Comparison of ENCODE assay signal across 10 cellular contexts in genomic region chr11:128841461-128842072, GRCh38. TPM values are rescaled to one million over a fixed set of nuclear protein-coding genes. Genes with fewer than 3 reads are reported as not detected.
A peak's percentile ranks its signal among the peaks of the same experiment; 100 is the strongest.
DNase-seq lines count a peak whose midpoint lies in the region; ATAC-seq and TF ChIP-seq lines count a peak whose summit lies in the region.
"Had no signal": no experiment of that assay in that cellular context is flagged by ENCODE, and none has a peak within 500 bp of the region (broad histone marks: within the 10 kb centered on the region; RNA-seq: fewer than 3 reads in every experiment).

No MANE protein-coding gene starts in this region.

- peaks cover 99% of the 10 kb centered on the region for H3K4me1 ChIP-seq in CD4-positive, alpha-beta memory T cell (ENCODE audit: insufficient read depth, low read length)
- no peaks in the 10 kb centered on the region for H3K4me1 ChIP-seq in foreskin keratinocyte

- no peaks in the 10 kb centered on the region for H3K9me3 ChIP-seq in CD4-positive, alpha-beta memory T cell (ENCODE audit: control insufficient read depth in 1 of 2, low read length in 2 of 2)
- H3K9me3 ChIP-seq: ascending aorta had no signal

- no peaks in the 10 kb centered on the region for H3K27me3 ChIP-seq in CD4-positive, alpha-beta memory T cell (ENCODE audit: insufficient read depth, low read length)
- H3K27me3 ChIP-seq in foreskin keratinocyte, result peaks cover 49% of the 10 kb centered on the region
- H3K27me3 ChIP-seq: ascending aorta had no signal

- peak in 4 of 5 donors; percentile 35 to 48 (median 40) for DNase-seq in CD4-positive, alpha-beta memory T cell
- DNase-seq in T-cell (no peak), NCI-H1436 treated with DMSO at 0.1 percent for 48 hours (lab: John Stamatoyannopoulos, UW) (no peak), left lobe of liver (ENCODE audit: low spot score) (no peak), ACHN (no peak), foreskin keratinocyte (no peak)
- DNase-seq: stimulated activated naive CD4-positive, alpha-beta T cell treated with Interleukin-2 at 50 U/mL for 16 hours had no signal

- peak; percentile 51 for ATAC-seq in GM19324 (IDR thresholded peaks at IDR 0.05; ENCODE audit: low FRiP score, unreplicated experiment)
- peak; percentile 64 for ATAC-seq in HG02973 (IDR thresholded peaks at IDR 0.05; ENCODE audit: unreplicated experiment)
- peak in 1 of 4 experiments; percentile 20 for ATAC-seq in T-cell (replicated peaks in 1 of 4)
- ATAC-seq in left lobe of liver, result no peak
- no peak for ATAC-seq in foreskin keratinocyte

- H3K4me3 ChIP-seq in CD4-positive, alpha-beta memory T cell (ENCODE audit: low read length in 2 of 2), result no peak overlapping the region
- H3K4me3 ChIP-seq: ascending aorta had no signal

- POLR2A ChIA-PET in CD4-positive, alpha-beta memory T cell (lab: Charles Lee; ENCODE audit: partially characterized antibody), result interaction anchor here (1.4 to 2.4 kb wide), 2 partner anchors 11 to 148 kb away, joined by 6 to 8 read pairs; partner anchors contain the start of gene FLI1
- POLR2A ChIA-PET in T-cell (lab: Charles Lee), result no interaction called here

- CTCF ChIA-PET in CD4-positive, alpha-beta memory T cell (lab: Charles Lee; ENCODE audit: partially characterized antibody), result interaction anchor here (1.1 to 4.0 kb wide), 6 partner anchors 8 to 809 kb away, joined by 4 to 27 read pairs (median 5); no protein-coding TSS in a partner anchor
- CTCF ChIA-PET in T-cell (lab: Charles Lee), result interaction anchor here in 1 of 2 donors (1.7 to 2.0 kb wide), 2 partner anchors 8 to 11 kb away, joined by 4 to 12 read pairs; no protein-coding TSS in a partner anchor

- H3K4me3 Mint-ChIP-seq in CD4-positive, alpha-beta memory T cell, result peak overlapping the region in 7 of 8 donors; percentile 25 to 75 (median 59)
- no peak overlapping the region for H3K4me3 Mint-ChIP-seq in T-cell

- peaks cover 0 to 3% of the 10 kb centered on the region in 2 donors for H3K36me3 Mint-ChIP-seq in CD4-positive, alpha-beta memory T cell
- peaks cover 3% of the 10 kb centered on the region for H3K36me3 Mint-ChIP-seq in T-cell

- H3K36me3 ChIP-seq in CD4-positive, alpha-beta memory T cell (ENCODE audit: insufficient read depth, low read length), result no peaks in the 10 kb centered on the region
- H3K36me3 ChIP-seq: ascending aorta had no signal

- in situ Hi-C loops in ACHN (cut with HindIII; ENCODE audit: low pct_ligation_motif_present, low pct_unique_long_range_greater_than_20kb, low sequenced_read_pairs), result no loop called here

- H3K9me3 Mint-ChIP-seq in CD4-positive, alpha-beta memory T cell, result peaks cover 0 to 4% (median 0%) of the 10 kb centered on the region in 8 donors
- H3K9me3 Mint-ChIP-seq in T-cell, result peaks cover 0 to 6% (median 4%) of the 10 kb centered on the region in 3 donors

- intact Hi-C loops in CD4-positive, alpha-beta memory T cell (cut with micrococcal nuclease), result loop anchor here (5.0 kb wide), 1 partner anchor 789 kb away; no protein-coding TSS in a partner anchor

- no peak for TF ChIP-seq CTCF in foreskin keratinocyte (conservative IDR thresholded peaks at IDR 0.05)

- no peak overlapping the region for H3K27ac ChIP-seq in CD4-positive, alpha-beta memory T cell (ENCODE audit: low read depth, low read length)
- H3K27ac ChIP-seq in foreskin keratinocyte, result no peak overlapping the region
- H3K27ac ChIP-seq: ascending aorta had no signal

- no peaks in the 10 kb centered on the region for H3K27me3 Mint-ChIP-seq in CD4-positive, alpha-beta memory T cell
- H3K27me3 Mint-ChIP-seq in T-cell, result no peaks in the 10 kb centered on the region

- H3K27ac Mint-ChIP-seq in CD4-positive, alpha-beta memory T cell, result peak overlapping the region; percentile 86 to 95 (median 87)
- peak overlapping the region; percentile 49 to 87 for H3K27ac Mint-ChIP-seq in T-cell

- H3K4me1 Mint-ChIP-seq in CD4-positive, alpha-beta memory T cell, result peaks cover 72 to 100% (median 90%) of the 10 kb centered on the region in 4 donors
- H3K4me1 Mint-ChIP-seq in T-cell, result peaks cover 84 to 99% (median 85%) of the 10 kb centered on the region in 3 donors

RNA-seq across cellular contexts. Expression of gene KCNJ1, which starts 25.5 kb away (rescaled TPM):
- under 1 TPM in 1 of 2 experiments, not detected in 1; 0.17 TPM for total RNA-seq in CD4-positive, alpha-beta memory T cell
- polyA plus RNA-seq in CD4-positive, alpha-beta memory T cell, result under 1 TPM in 1 of 2 donors, not detected in 1; 0.23 TPM
- total RNA-seq in T-cell (not detected), left lobe of liver (not detected), foreskin keratinocyte (0.03 TPM in 1 of 2 replicates, not detected in the other)
- polyA plus RNA-seq in foreskin keratinocyte, result not detected in 2 replicates
- total RNA-seq: ascending aorta had no signal

RNA-seq across cellular contexts. Expression of gene KCNJ5, which starts 49.6 kb away (rescaled TPM):
- under 1 TPM; 0.23 to 0.33 TPM for total RNA-seq in CD4-positive, alpha-beta memory T cell
- polyA plus RNA-seq in CD4-positive, alpha-beta memory T cell, result not detected
- total RNA-seq in T-cell (under 1 TPM in 3 of 5 donors, not detected in 2; 0.07 to 0.13 (median 0.12) TPM), left lobe of liver (0.13 TPM), foreskin keratinocyte (0.95 and 3.8 TPM in 2 replicates)
- polyA plus RNA-seq in foreskin keratinocyte, result 0.65 and 2.5 TPM in 2 replicates

Comparison
In these comparisons a context has a peak if more than half of its experiments do, and no peak if none do; other contexts are left out.
1. DNase-seq: peak in CD4-positive, alpha-beta memory T cell (4 of 5); none in T-cell (0 of 34), NCI-H1436 treated with DMSO at 0.1 percent for 48 hours (single experiment), left lobe of liver (single experiment), ACHN (single experiment) and foreskin keratinocyte (0 of 2).
2. H3K4me3 Mint-ChIP-seq: peak in CD4-positive, alpha-beta memory T cell (7 of 8); none in T-cell (0 of 3).
3. ATAC-seq: peak in GM19324 (single experiment) and HG02973 (single experiment); none in left lobe of liver (single experiment) and foreskin keratinocyte (single experiment).